ENCODE assay signal across 7 cellular contexts in genomic region chr1:225652726-225653462, GRCh38. TPM values are rescaled to one million over a fixed set of nuclear protein-coding genes. Genes with fewer than 3 reads are reported as not detected.
DNase-seq lines count a peak whose midpoint lies in the region; ATAC-seq and TF ChIP-seq lines count a peak whose summit lies in the region.

Gene ENAH (minus strand): TSS chr1:225653123. CDS start chr1:225652690, 433 bp downstream.

- intact Hi-C loops in esophagus squamous epithelium (cut with DNase I): loop anchor here (10.0 kb wide), 1 partner anchor 122 kb away; the partner anchor contains the start of gene SRP9

- H3K27me3 Mint-ChIP-seq in stimulated activated naive CD8-positive, alpha-beta T cell treated with anti-CD3 and anti-CD28 coated beads, Interleukin-15, amount 100 ng/mL, for 72 hours: peaks cover 48% of the 10 kb centered on the region

- peaks cover 12 to 70% (median 20%) of the 10 kb centered on the region in 3 donors for H3K4me1 ChIP-seq in esophagus squamous epithelium

- in situ Hi-C loops in GM13976 (cut with MboI; ENCODE audit: low sequenced_read_pairs, unreplicated experiment): no loop called here

- H3K27ac ChIP-seq in esophagus squamous epithelium: peak within 1 kb of the TSS; percentile 88 to 99 (median 94)

- no peaks in the 10 kb centered on the region for H3K9me3 Mint-ChIP-seq in stimulated activated naive CD8-positive, alpha-beta T cell treated with anti-CD3 and anti-CD28 coated beads, Interleukin-15, amount 100 ng/mL, for 72 hours

- H3K36me3 ChIP-seq in esophagus squamous epithelium: no peaks in the 10 kb centered on the region

- TF ChIP-seq CTCF in GM13976 (IDR thresholded peaks at IDR 0.05; ENCODE audit: borderline replicate concordance, control extremely low read depth, extremely low read depth, insufficient read depth, missing control alignments) (no peak), esophagus squamous epithelium (IDR thresholded peaks at IDR 0.05) (no peak)

- DNase-seq in GM13976 (ENCODE audit: low spot score) (peak; percentile 75), NCI-H82 (lab: John Stamatoyannopoulos, UW) (peak; percentile 95), esophagus squamous epithelium (lab: John Stamatoyannopoulos, UW) (no peak), mucosa of gallbladder (ENCODE audit: low spot score) (peak; percentile 74)
- peak; percentile 54 to 68 for DNase-seq in activated T-cell treated with anti-CD3 and anti-CD28 coated beads, Interleukin-2, amount 50 U/mL, for 48 hours
- peak; percentile 23 to 29 for DNase-seq in stimulated activated naive CD8-positive, alpha-beta T cell treated with anti-CD3 and anti-CD28 coated beads, Interleukin-15, amount 100 ng/mL, for 72 hours

- H3K9me3 ChIP-seq in esophagus squamous epithelium: no peaks in the 10 kb centered on the region

- peak; percentile 80 for ATAC-seq in HG03432 (IDR thresholded peaks at IDR 0.05; ENCODE audit: unreplicated experiment)
- ATAC-seq in stimulated activated naive CD8-positive, alpha-beta T cell treated with anti-CD3 and anti-CD28 coated beads, Interleukin-15, amount 100 ng/mL, for 72 hours: peak; percentile 81

- peak within 1 kb of the TSS; percentile 87 to 94 for H3K4me3 Mint-ChIP-seq in stimulated activated naive CD8-positive, alpha-beta T cell treated with anti-CD3 and anti-CD28 coated beads, Interleukin-15, amount 100 ng/mL, for 72 hours

- TF ChIP-seq POLR2A in esophagus squamous epithelium (IDR thresholded peaks at IDR 0.05): peak in 2 of 4 donors; percentile 69 to 84

- peaks cover 0 to 11% (median 0%) of the 10 kb centered on the region in 4 donors for H3K27me3 ChIP-seq in esophagus squamous epithelium

- peaks cover 15% of the 10 kb centered on the region for H3K4me1 Mint-ChIP-seq in stimulated activated naive CD8-positive, alpha-beta T cell treated with anti-CD3 and anti-CD28 coated beads, Interleukin-15, amount 100 ng/mL, for 72 hours

- no CpG with 5 or more reads among the region's 90 CpGs for WGBS in esophagus squamous epithelium, 2 donors

- H3K4me3 ChIP-seq in esophagus squamous epithelium: peak within 1 kb of the TSS; percentile 92 to 97 (median 92)

- H3K27ac Mint-ChIP-seq in stimulated activated naive CD8-positive, alpha-beta T cell treated with anti-CD3 and anti-CD28 coated beads, Interleukin-15, amount 100 ng/mL, for 72 hours: peak within 1 kb of the TSS in 1 of 2 donors; percentile 26

RNA-seq across cellular contexts. Expression of gene ENAH, which starts in this region (rescaled TPM):
- total RNA-seq in esophagus squamous epithelium: 10 to 100 TPM in 3 of 4 donors, 1 to 10 TPM in 1; 8.6 to 42.5 (median 35.9) TPM
- total RNA-seq in mucosa of gallbladder: 258 TPM
